ENCODE assay signal across 8 cellular contexts in genomic region chr10:110209926-110210662, GRCh38. TPM values are rescaled to one million over a fixed set of nuclear protein-coding genes. Genes with fewer than 3 reads are reported as not detected.
DNase-seq lines count a peak whose midpoint lies in the region; ATAC-seq and TF ChIP-seq lines count a peak whose summit lies in the region.

No MANE protein-coding gene starts in this region.

- H3K27ac Mint-ChIP-seq in Caco-2 (ENCODE audit: unreplicated experiment): peak overlapping the region; percentile 74

- peaks cover 23% of the 10 kb centered on the region for H3K4me1 Mint-ChIP-seq in Caco-2 (ENCODE audit: low read depth, unreplicated experiment)

- H3K4me3 ChIP-seq in Caco-2 (ENCODE audit: low read depth, low read length) (peak overlapping the region; percentile 79), Karpas-422 (ENCODE audit: low read length) (peak overlapping the region; percentile 67), esophagus (ENCODE audit: low read depth in 1 of 2, low read length in 2 of 2) (peak overlapping the region; percentile 69 to 72), muscle layer of duodenum (ENCODE audit: low read depth in 1 of 2, low read length in 2 of 2) (peak overlapping the region; percentile 81 to 97), thyroid gland (replicated peaks in 1 of 3) (peak overlapping the region; percentile 63 to 87 (median 76))

- intact Hi-C loops in Caco-2 (cut with micrococcal nuclease; ENCODE audit: unreplicated experiment) (loop anchor here (5.0 kb wide), 1 partner anchor 357 kb away; the partner anchor contains the start of gene SMC3), thyroid gland (cut with DNase I) (loop anchor here (5.0 kb wide), 3 partner anchors 68 to 328 kb away; partner anchors contain the start of gene ADD3)

- TF ChIP-seq POLR2A in thyroid gland (IDR thresholded peaks at IDR 0.05): no peak

- H2AFZ ChIP-seq in Karpas-422 (ENCODE audit: low read length): peak overlapping the region; percentile 82

- H3K36me3 ChIP-seq in Caco-2 (ENCODE audit: control insufficient read depth, insufficient read depth, low read length) (no peaks in the 10 kb centered on the region), Karpas-422 (ENCODE audit: insufficient read depth, low read length) (no peaks in the 10 kb centered on the region), esophagus (ENCODE audit: control insufficient read depth in 2 of 2, insufficient read depth in 2 of 2, low read length in 1 of 2) (no peaks in the 10 kb centered on the region), muscle layer of duodenum (ENCODE audit: control insufficient read depth in 1 of 2, insufficient read depth in 2 of 2, low read length in 2 of 2) (no peaks in the 10 kb centered on the region), thyroid gland (no peaks in the 10 kb centered on the region)

- POLR2A ChIA-PET in Caco-2 (lab: Charles Lee): interaction anchor here (0.6 to 1.0 kb wide), 6 partner anchors 17 to 95 kb away, joined by 3 to 12 read pairs (median 6); partner anchors contain the start of gene SMNDC1

- no peaks in the 10 kb centered on the region for H3K27me3 ChIP-seq in Caco-2 (replicated peaks; ENCODE audit: control insufficient read depth, insufficient read depth, low read length)
- no peaks in the 10 kb centered on the region for H3K27me3 ChIP-seq in Karpas-422 (ENCODE audit: low read length)
- no peaks in the 10 kb centered on the region for H3K27me3 ChIP-seq in esophagus (ENCODE audit: control insufficient read depth in 1 of 2, insufficient read depth in 2 of 2, low read length in 2 of 2)
- no peaks in the 10 kb centered on the region for H3K27me3 ChIP-seq in muscle layer of duodenum (ENCODE audit: low read depth, low read length)
- H3K27me3 ChIP-seq in thyroid gland: no peaks in the 10 kb centered on the region

- CTCF ChIA-PET in Caco-2 (lab: Charles Lee): interaction anchor here (0.7 to 1.7 kb wide), 9 partner anchors 11 to 326 kb away, joined by 3 to 12 read pairs (median 5); no protein-coding TSS in a partner anchor

- H3K27ac ChIP-seq in Karpas-422 (ENCODE audit: low read length) (no peak overlapping the region), esophagus (ENCODE audit: low read depth in 2 of 2, low read length in 1 of 2) (peak overlapping the region; percentile 79 to 93), muscle layer of duodenum (ENCODE audit: low read length) (peak overlapping the region; percentile 78), thyroid gland (peak overlapping the region; percentile 32 to 87 (median 67))

- DNase-seq in Caco-2 (peak in 1 of 2 experiments; percentile 40), Karpas-422 (peak; percentile 47), thyroid gland (peak; percentile 41 to 44), NCI-H510A treated with DMSO at 0.1 percent for 48 hours (lab: John Stamatoyannopoulos, UW) (no peak)
- peak; percentile 48 for DNase-seq in activated CD8-positive, alpha-beta memory T cell treated with anti-CD3 and anti-CD28 coated beads, Interleukin-2, amount 50 U/mL, for 4 hours

- 1% methylated on average over 52 to 62 of the region's 62 CpGs for WGBS in esophagus, 2 donors
- WGBS in thyroid gland, 2 donors: 0 to 2% methylated on average over 7 to 17 of the region's 62 CpGs

- no peak for TF ChIP-seq CTCF in Caco-2 (IDR thresholded peaks at IDR 0.05; ENCODE audit: insufficient read depth in 1 of 2, low read depth in 1 of 2, low read length in 1 of 2, severe bottlenecking in 1 of 2, unreplicated experiment in 1 of 2)
- no peak for TF ChIP-seq CTCF in thyroid gland (IDR thresholded peaks at IDR 0.05)

- peaks cover 17% of the 10 kb centered on the region for H3K36me3 Mint-ChIP-seq in Caco-2 (ENCODE audit: insufficient read depth, unreplicated experiment)

- no peaks in the 10 kb centered on the region for H3K9me3 Mint-ChIP-seq in Caco-2 (ENCODE audit: unreplicated experiment)

- ATAC-seq in HG03175 (IDR thresholded peaks at IDR 0.05; ENCODE audit: unreplicated experiment): no peak

- BruUV-seq in Caco-2 (replicated peaks; lab: Mats Ljungman, UMichigan): no TSS peak

- H3K4me1 ChIP-seq in Caco-2 (peaks cover 6% of the 10 kb centered on the region; the same call in 1 of the 2 replicates), Karpas-422 (ENCODE audit: low read length) (peaks cover 67% of the 10 kb centered on the region), esophagus (ENCODE audit: control insufficient read depth in 2 of 2, insufficient read depth in 2 of 2, low read length in 1 of 2) (peaks cover 0 to 2% of the 10 kb centered on the region in 2 donors), muscle layer of duodenum (ENCODE audit: control insufficient read depth in 1 of 2, insufficient read depth in 2 of 2, low read length in 2 of 2) (peaks cover 0 to 34% of the 10 kb centered on the region in 2 donors), thyroid gland (peaks cover 6 to 11% of the 10 kb centered on the region in 2 donors)

- peak overlapping the region; percentile 94 for H3K4me2 ChIP-seq in Karpas-422 (ENCODE audit: low read depth, low read length, poor library complexity, severe bottlenecking)

- peak overlapping the region; percentile 70 for H3K9ac ChIP-seq in Karpas-422 (ENCODE audit: low read length)

- no peaks in the 10 kb centered on the region for H4K20me1 ChIP-seq in Karpas-422 (ENCODE audit: insufficient read depth, low read depth, low read length)

- H3K27me3 Mint-ChIP-seq in Caco-2 (ENCODE audit: insufficient read depth, unreplicated experiment): no peaks in the 10 kb centered on the region

- H3K9me2 ChIP-seq in Karpas-422 (replicated peaks; ENCODE audit: insufficient read depth, low read length): no peaks in the 10 kb centered on the region

- H3K4me3 Mint-ChIP-seq in Caco-2 (ENCODE audit: unreplicated experiment): peak overlapping the region; percentile 81

- H3K79me2 ChIP-seq in Karpas-422 (ENCODE audit: low read length): no peaks in the 10 kb centered on the region

- H3K9me3 ChIP-seq in Caco-2: no peaks in the 10 kb centered on the region
- no peaks in the 10 kb centered on the region for H3K9me3 ChIP-seq in Karpas-422 (ENCODE audit: low read length)
- no peaks in the 10 kb centered on the region for H3K9me3 ChIP-seq in esophagus (ENCODE audit: control insufficient read depth in 2 of 2, insufficient read depth in 1 of 2, low read depth in 1 of 2, low read length in 1 of 2)
- no peaks in the 10 kb centered on the region for H3K9me3 ChIP-seq in muscle layer of duodenum (ENCODE audit: control insufficient read depth in 1 of 2, low read length in 2 of 2)
- H3K9me3 ChIP-seq in thyroid gland: no peaks in the 10 kb centered on the region

RNA-seq across cellular contexts. Expression of gene MXI1, which starts 2.7 kb away (rescaled TPM):
- total RNA-seq in Caco-2 (2022) (9.1 and 11.0 TPM in 2 replicates), thyroid gland (100 to 1,000 TPM in 1 of 4 donors, 10 to 100 TPM in 3; 51.2 to 136 (median 59.6) TPM)
- 12.0 and 19.8 TPM in 2 replicates for total RNA-seq in Karpas-422 (2014; rRNA removed; shearing (Covaris generic); ENCODE audit: low replicate concordance)
- polyA plus RNA-seq in esophagus: 10 to 100 TPM; 18.4 to 25.9 TPM
